In the genomic region with DNA sequence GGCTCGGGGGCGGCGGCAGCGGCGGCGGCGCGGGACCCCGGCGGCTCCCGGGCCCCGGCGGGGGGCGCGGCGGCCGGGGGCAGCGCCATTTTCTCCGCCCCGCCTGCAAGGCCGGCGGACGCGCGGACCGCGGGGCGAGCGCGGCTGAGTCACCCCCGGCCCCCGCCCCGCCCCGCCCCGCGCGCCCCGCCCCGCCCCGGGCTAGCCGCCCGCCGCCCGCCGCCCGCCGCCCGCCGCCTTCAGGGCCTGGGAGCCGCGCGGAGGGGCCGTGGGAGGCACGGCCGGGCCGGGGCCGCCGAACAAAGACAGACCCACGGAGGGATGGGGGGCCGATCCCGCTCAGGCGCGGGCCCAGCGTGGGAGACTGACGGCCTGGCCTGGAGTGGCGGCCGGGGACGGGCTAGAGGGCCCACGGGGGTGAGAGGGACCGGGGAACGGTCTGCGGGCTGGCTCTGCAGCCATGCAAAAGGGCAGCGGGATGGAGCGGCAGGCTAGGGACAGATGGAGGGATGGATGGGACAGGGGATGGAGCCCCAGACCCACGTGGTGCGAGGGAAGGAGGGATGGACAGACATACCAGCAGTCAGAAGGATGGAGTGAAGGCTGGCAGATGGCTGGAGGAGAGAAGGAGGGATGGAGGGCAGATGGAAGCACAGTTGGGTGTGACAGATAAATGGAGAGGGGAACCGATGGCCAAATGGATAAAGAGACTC, we compare ENCODE assay signal across 8 cellular contexts. TPM values are rescaled to one million over a fixed set of nuclear protein-coding genes. Genes with fewer than 3 reads are reported as not detected.
DNase-seq lines count a peak whose midpoint lies in the region; TF ChIP-seq lines count a peak whose summit lies in the region.

A gene (minus strand): TSS at position 124 of the 713 bp plus-strand sequence. CDS start 35 bp downstream, at position 89.

- H3K36me3 ChIP-seq in GM06990 (ENCODE audit: control insufficient read depth, insufficient read depth, low read length) (no peaks in the 10 kb centered on the region), right atrium auricular region (no peaks in the 10 kb centered on the region), prostate gland (no peaks in the 10 kb centered on the region)

- peak within 1 kb of the TSS; percentile 57 for H3K4me3 ChIP-seq in GM06990 (replicated peaks; ENCODE audit: low read depth, low read length)
- H3K4me3 ChIP-seq in HFF-Myc (replicated peaks; ENCODE audit: low read depth, low read length): peak within 1 kb of the TSS; percentile 55
- H3K4me3 ChIP-seq in right atrium auricular region: peak within 1 kb of the TSS; percentile 63 to 81
- H3K4me3 ChIP-seq in prostate gland: peak within 1 kb of the TSS; percentile 75 to 77

- no peak for TF ChIP-seq POLR2A in prostate gland (IDR thresholded peaks at IDR 0.05)

- 5% methylated on average over 35 of the region's 77 CpGs for WGBS in prostate gland

- H3K9me3 ChIP-seq in right atrium auricular region (no peaks in the 10 kb centered on the region), prostate gland (no peaks in the 10 kb centered on the region)

- DNase-seq in GM06990 (ENCODE audit: extremely low read depth, insufficient read length) (no peak), HFF-Myc (ENCODE audit: extremely low read depth, low read depth) (no peak), RPMI8226 (peak; percentile 47), right atrium auricular region (ENCODE audit: low spot score) (no peak), prostate gland (ENCODE audit: low spot score) (peak; percentile 12), SHP77 treated with DMSO at 0.1 percent for 48 hours (lab: John Stamatoyannopoulos, UW) (no peak), NCI-H774 (lab: John Stamatoyannopoulos, UW) (no peak)

- intact Hi-C loops in prostate gland (cut with DNase I): loop anchor here (5.0 to 10.0 kb wide), 2 partner anchors 229 to 1097 kb away; no protein-coding TSS in a partner anchor

- H3K27me3 ChIP-seq in GM06990 (replicated peaks; ENCODE audit: control insufficient read depth, insufficient read depth, low read length) (no peaks in the 10 kb centered on the region; the same call in 1 of the 2 replicates), right atrium auricular region (no peaks in the 10 kb centered on the region), prostate gland (replicated peaks; ENCODE audit: insufficient read depth) (no peaks in the 10 kb centered on the region)

- H3K4me1 ChIP-seq in right atrium auricular region (peaks cover 0 to 17% of the 10 kb centered on the region in 2 donors), prostate gland (replicated peaks) (no peaks in the 10 kb centered on the region)

- TF ChIP-seq CTCF in GM06990 (IDR thresholded peaks at IDR 0.05; ENCODE audit: insufficient read depth, low read length, poor library complexity, severe bottlenecking) (no peak), HFF-Myc (IDR thresholded peaks at IDR 0.05; ENCODE audit: low read depth, low read length, missing control alignments) (no peak), right atrium auricular region (IDR thresholded peaks at IDR 0.05) (no peak), prostate gland (IDR thresholded peaks at IDR 0.05) (no peak)

- H3K27ac ChIP-seq in angular gyrus (ENCODE audit: low read depth, low read length) (peak within 1 kb of the TSS; percentile 67), right atrium auricular region (peak within 1 kb of the TSS; percentile 75 to 83), prostate gland (peak within 1 kb of the TSS; percentile 68 to 77)

RNA-seq across cellular contexts. Expression of the gene that starts here (rescaled TPM):
- 10 to 100 TPM; 18.2 to 23.3 TPM for total RNA-seq in right atrium auricular region
- total RNA-seq in prostate gland: 10 to 100 TPM; 19.2 to 26.0 TPM

Comparison
In these comparisons a context has a peak if more than half of its experiments do, and no peak if none do; other contexts are left out.
1. DNase-seq: peak in RPMI8226 (single experiment) and prostate gland (single experiment); none in GM06990 (single experiment), HFF-Myc (single experiment), right atrium auricular region (single experiment), SHP77 treated with DMSO at 0.1 percent for 48 hours (single experiment) and NCI-H774 (single experiment).
2. Peak in every context shown above with its lines, with median percentiles within 50 percentile points of each other: H3K4me3 ChIP-seq and H3K27ac ChIP-seq.